In genomic region chr6:49406241-49406970, GRCh38 we compare ENCODE assay signal across 21 cellular contexts. TPM values are rescaled to one million over a fixed set of nuclear protein-coding genes. Genes with fewer than 3 reads are reported as not detected.
DNase-seq lines count a peak whose midpoint lies in the region; ATAC-seq, FAIRE-seq and TF ChIP-seq lines count a peak whose summit lies in the region.
"Had no signal": no experiment of that assay in that cellular context is flagged by ENCODE, and none has a peak within 500 bp of the region (broad histone marks: within the 10 kb centered on the region; RNA-seq: fewer than 3 reads in every experiment).

No MANE protein-coding gene starts in this region.

- no peak overlapping the region for H4K5ac ChIP-seq in H1 (ENCODE audit: insufficient read length, low read depth, low read length)

- no peaks in the 10 kb centered on the region for H3K4me1 Mint-ChIP-seq in CD4-positive, alpha-beta T cell (ENCODE audit: low read depth)
- H3K4me1 Mint-ChIP-seq: activated CD8-positive, alpha-beta memory T cell treated with anti-CD3 and anti-CD28 coated beads, Interleukin-2, amount 10 ng/mL, durations not matched to agents 7 days and 5 days had no signal

- H2BK12ac ChIP-seq in H1 (ENCODE audit: low read depth, low read length), result no peak overlapping the region

- no peaks in the 10 kb centered on the region for H3K4me1 ChIP-seq in H1 (replicated peaks in 1 of 4; ENCODE audit: control insufficient read depth in 3 of 4, insufficient read depth in 4 of 4, low read length in 3 of 4)
- H3K4me1 ChIP-seq in stomach, result peaks cover 0 to 5% (median 0%) of the 10 kb centered on the region in 4 donors
- H3K4me1 ChIP-seq: ascending aorta, SJSA1 had no signal

- H3K9me3 ChIP-seq in MG63 (no peaks in the 10 kb centered on the region), H1 (ENCODE audit: insufficient read depth in 2 of 2, low read depth in 1 of 2, low read length in 1 of 2) (no peaks in the 10 kb centered on the region), neural cell (ENCODE audit: low read length) (no peaks in the 10 kb centered on the region), stomach (no peaks in the 10 kb centered on the region)
- H3K9me3 ChIP-seq in CD4-positive, alpha-beta T cell (ENCODE audit: control insufficient read depth, low read length), result no peaks in the 10 kb centered on the region
- H3K9me3 ChIP-seq: ascending aorta, SJSA1 had no signal

- H4K20me1 ChIP-seq in H1 (replicated peaks in 1 of 2; ENCODE audit: control insufficient read depth in 1 of 2, insufficient read depth in 2 of 2, low read length in 2 of 2) (no peaks in the 10 kb centered on the region), neural cell (ENCODE audit: insufficient read depth) (no peaks in the 10 kb centered on the region)

- H3K18ac ChIP-seq in H1 (ENCODE audit: extremely low read depth, low read length), result no peak overlapping the region

- no peak overlapping the region for H2BK20ac ChIP-seq in H1 (ENCODE audit: low read length)

- no peak overlapping the region for H3K4me3 Mint-ChIP-seq in CD4-positive, alpha-beta T cell
- H3K4me3 Mint-ChIP-seq: activated CD8-positive, alpha-beta memory T cell treated with anti-CD3 and anti-CD28 coated beads, Interleukin-2, amount 10 ng/mL, durations not matched to agents 7 days and 5 days; activated T-helper 1 cell treated with anti-CD3 and anti-CD28 coated beads, Interleukin-12 subunit alpha, Interleukin-12 subunit beta, Interleukin-2, Interleukin-4 antibody, amounts not matched to agents 30 ng/mL and 10 ng/mL and 1 ng/mL, durations not matched to agents 14 hours and 24 hours and 36 hours; T-helper 1 cell treated with Interleukin-12 subunit alpha and Interleukin-12 subunit beta and Interleukin-4 antibody, amounts not matched to agents 30 μg/mL and 1 μg/mL, for 36 hours had no signal

- no peaks in the 10 kb centered on the region for H3K79me1 ChIP-seq in H1 (ENCODE audit: low read depth, low read length)

- FAIRE-seq in H54 (lab: Jason Lieb, UNC), result peak; percentile 57
- FAIRE-seq in H1 (lab: Jason Lieb, UNC), result no peak
- FAIRE-seq: RCC 7860 had no signal

- no peak for ATAC-seq in CD4-positive, alpha-beta T cell (ENCODE audit: poor library complexity)
- ATAC-seq in HG03442 (IDR thresholded peaks at IDR 0.05; ENCODE audit: unreplicated experiment), result no peak
- ATAC-seq: activated CD8-positive, alpha-beta memory T cell treated with anti-CD3 and anti-CD28 coated beads, Interleukin-2, amount 10 ng/mL, durations not matched to agents 7 days and 5 days; right cardiac atrium had no signal

- no peak overlapping the region for H3K9ac ChIP-seq in H1 (replicated peaks in 1 of 4; ENCODE audit: extremely low read depth in 1 of 4, low read depth in 3 of 4, low read length in 3 of 4)
- H3K9ac ChIP-seq in neural cell (ENCODE audit: low read length), result peak overlapping the region; percentile 11

- TF ChIP-seq CTCF in H1 (IDR thresholded peaks at IDR 0.05; ENCODE audit: control extremely low read depth in 1 of 3, insufficient read depth in 1 of 3, low read depth in 1 of 3, low read length in 3 of 3), result no peak
- TF ChIP-seq CTCF in neural cell (IDR thresholded peaks at IDR 0.05; ENCODE audit: poor library complexity, severe bottlenecking), result no peak
- TF ChIP-seq CTCF in CD4-positive, alpha-beta T cell (IDR thresholded peaks at IDR 0.05), result no peak
- no peak for TF ChIP-seq CTCF in stomach (IDR thresholded peaks at IDR 0.05)

- H2AFZ ChIP-seq in H1 (ENCODE audit: low read length) (peak overlapping the region; percentile 92), neural cell (ENCODE audit: low read depth, low read length) (no peak overlapping the region)

- H3K23ac ChIP-seq in H1 (ENCODE audit: insufficient read length), result no peak overlapping the region

- H3K27ac Mint-ChIP-seq in CD4-positive, alpha-beta T cell, result no peak overlapping the region
- H3K27ac Mint-ChIP-seq: activated CD8-positive, alpha-beta memory T cell treated with anti-CD3 and anti-CD28 coated beads, Interleukin-2, amount 10 ng/mL, durations not matched to agents 7 days and 5 days; activated T-helper 1 cell treated with anti-CD3 and anti-CD28 coated beads, Interleukin-12 subunit alpha, Interleukin-12 subunit beta, Interleukin-2, Interleukin-4 antibody, amounts not matched to agents 30 ng/mL and 10 ng/mL and 1 ng/mL, durations not matched to agents 14 hours and 24 hours and 36 hours; T-helper 1 cell treated with Interleukin-12 subunit alpha and Interleukin-12 subunit beta and Interleukin-4 antibody, amounts not matched to agents 30 μg/mL and 1 μg/mL, for 36 hours had no signal

- no peak overlapping the region for H3K27ac ChIP-seq in H1 (ENCODE audit: low read depth, low read length)
- peak overlapping the region; percentile 77 for H3K27ac ChIP-seq in neural cell (ENCODE audit: low read length)
- H3K27ac ChIP-seq in CD4-positive, alpha-beta T cell (ENCODE audit: low read depth, low read length), result no peak overlapping the region
- no peak overlapping the region for H3K27ac ChIP-seq in stomach
- H3K27ac ChIP-seq: ascending aorta, C4-2B, dorsolateral prefrontal cortex, SJSA1 had no signal

- WGBS in H1 (ENCODE audit: extremely low coverage in 1 of 2, insufficient coverage in 1 of 2, insufficient read length in 1 of 2, insufficient replicate concordance in 2 of 2, low coverage in 1 of 2, low lambda C conversion rate in 2 of 2, missing lambda C conversion rate in 1 of 2), 2 experiments, result 91% methylated on average over 5 of the region's 5 CpGs; no CpG with 5 or more reads in 1 of the 2 experiments
- WGBS in stomach, 5 donors, result 62 to 70% (median 64%) methylated on average over 5 of the region's 5 CpGs

- no peak overlapping the region for H3K4me3 ChIP-seq in MG63
- no peak overlapping the region for H3K4me3 ChIP-seq in H1 (ENCODE audit: extremely low read depth in 1 of 4, insufficient read depth in 2 of 4, low read depth in 3 of 4, low read length in 4 of 4)
- peak overlapping the region; percentile 8 for H3K4me3 ChIP-seq in neural cell (ENCODE audit: low read length)
- H3K4me3 ChIP-seq in stomach, result no peak overlapping the region
- H3K4me3 ChIP-seq: ascending aorta, dorsolateral prefrontal cortex, lung, SJSA1 had no signal

- no peak overlapping the region for H3K56ac ChIP-seq in H1 (replicated peaks; ENCODE audit: insufficient read length, low read depth, low read length)

- H3K23me2 ChIP-seq in H1 (ENCODE audit: low read depth, low read length), result no peaks in the 10 kb centered on the region

- no peak overlapping the region for H2BK15ac ChIP-seq in H1 (ENCODE audit: low read length)

- no peaks in the 10 kb centered on the region for H3K36me3 Mint-ChIP-seq in CD4-positive, alpha-beta T cell (ENCODE audit: low read depth)
- H3K36me3 Mint-ChIP-seq: activated CD8-positive, alpha-beta memory T cell treated with anti-CD3 and anti-CD28 coated beads, Interleukin-2, amount 10 ng/mL, durations not matched to agents 7 days and 5 days had no signal

- no peak overlapping the region for H4K8ac ChIP-seq in H1 (ENCODE audit: extremely low read depth, insufficient read depth, low read length)

- peaks cover 25% of the 10 kb centered on the region for H3K27me3 Mint-ChIP-seq in CD4-positive, alpha-beta T cell

- H3K14ac ChIP-seq in H1 (ENCODE audit: insufficient read length), result no peak overlapping the region

- H3K9me3 Mint-ChIP-seq in CD4-positive, alpha-beta T cell, result no peaks in the 10 kb centered on the region
- H3K9me3 Mint-ChIP-seq: activated T-helper 1 cell treated with anti-CD3 and anti-CD28 coated beads, Interleukin-12 subunit alpha, Interleukin-12 subunit beta, Interleukin-2, Interleukin-4 antibody, amounts not matched to agents 30 ng/mL and 10 ng/mL and 1 ng/mL, durations not matched to agents 14 hours and 24 hours and 36 hours; T-helper 1 cell treated with Interleukin-12 subunit alpha and Interleukin-12 subunit beta and Interleukin-4 antibody, amounts not matched to agents 30 μg/mL and 1 μg/mL, for 36 hours had no signal

- no peak overlapping the region for H2AK5ac ChIP-seq in H1 (ENCODE audit: low read depth, low read length)

- POLR2A ChIA-PET in H1 (lab: Charles Lee; ENCODE audit: partially characterized antibody), result no interaction called here
- POLR2A ChIA-PET in CD4-positive, alpha-beta T cell (lab: Charles Lee), result no interaction called here

- no peak for TF ChIP-seq RAD21 in H1 (IDR thresholded peaks at IDR 0.05 in 1 of 2, conservative IDR thresholded peaks at IDR 0.05 in 1 of 2; ENCODE audit: low read depth in 2 of 2, low read length in 2 of 2)
- no peak for TF ChIP-seq RAD21 in neural cell (conservative IDR thresholded peaks at IDR 0.05)

- H3K79me2 ChIP-seq in H1 (ENCODE audit: control insufficient read depth in 1 of 2, insufficient read depth in 2 of 2, low read length in 2 of 2), result no peaks in the 10 kb centered on the region
- no peaks in the 10 kb centered on the region for H3K79me2 ChIP-seq in neural cell (replicated peaks; ENCODE audit: insufficient read depth, low read length)

- no peak overlapping the region for H3K4ac ChIP-seq in H1 (replicated peaks; ENCODE audit: insufficient read length, low read depth, low read length)

- TF ChIP-seq EP300 in H1 (IDR thresholded peaks at IDR 0.05; ENCODE audit: borderline replicate concordance in 1 of 2, low read depth in 2 of 2, low read length in 2 of 2) (no peak), neural cell (conservative IDR thresholded peaks at IDR 0.05; ENCODE audit: poor library complexity, severe bottlenecking) (peak; percentile 76), stomach (IDR thresholded peaks at IDR 0.05) (no peak)

- TF ChIP-seq POLR2A in H54 (IDR thresholded peaks at IDR 0.05; ENCODE audit: low read depth, low read length) (no peak), H1 (IDR thresholded peaks at IDR 0.05; ENCODE audit: control extremely low read depth in 1 of 2, low read depth in 2 of 2, low read length in 2 of 2) (no peak), stomach (IDR thresholded peaks at IDR 0.05) (no peak)

- DNase-seq in H54 (ENCODE audit: insufficient read length, low spot score) (no peak), MG63 (peak; percentile 68), H1 (ENCODE audit: low read depth in 1 of 2, low spot score in 2 of 2) (no peak), stomach (no peak)
- DNase-seq in CD4-positive, alpha-beta T cell, result no peak
- DNase-seq: activated CD4-positive, alpha-beta T cell treated with anti-CD3 and anti-CD28 coated beads for 48 hours; activated CD8-positive, alpha-beta memory T cell treated with anti-CD3 and anti-CD28 coated beads, Interleukin-2, amount 10 ng/mL, durations not matched to agents 7 days and 5 days; activated naive CD4-positive, alpha-beta T cell treated with anti-CD3 and anti-CD28 coated beads, Interleukin-2, amount 50 U/mL, for 16 hours; dorsolateral prefrontal cortex; erythroblast; MM.1S; right cardiac atrium had no signal

- no peaks in the 10 kb centered on the region for H3K36me3 ChIP-seq in MG63
- H3K36me3 ChIP-seq in H1 (ENCODE audit: control insufficient read depth in 2 of 4, insufficient read depth in 4 of 4, low read length in 3 of 4), result no peaks in the 10 kb centered on the region
- no peaks in the 10 kb centered on the region for H3K36me3 ChIP-seq in neural cell (ENCODE audit: insufficient read depth, low read length)
- no peaks in the 10 kb centered on the region for H3K36me3 ChIP-seq in stomach
- H3K36me3 ChIP-seq: ascending aorta, SJSA1 had no signal

- no peaks in the 10 kb centered on the region for H3F3A ChIP-seq in neural cell (ENCODE audit: insufficient read depth, low read length, poor library complexity, severe bottlenecking)

- H2BK120ac ChIP-seq in H1 (replicated peaks; ENCODE audit: low read depth, low read length), result no peak overlapping the region

- H3K9me2 ChIP-seq in neural cell (ENCODE audit: insufficient read depth, low read length), result no peaks in the 10 kb centered on the region

- no peak overlapping the region for H2BK5ac ChIP-seq in H1 (ENCODE audit: low read depth, low read length)

- CTCF ChIA-PET in H1 (lab: Charles Lee; ENCODE audit: partially characterized antibody), result interaction anchor here (0.8 to 1.4 kb wide), 3 partner anchors 10 to 930 kb away, joined by 3 read pairs; no protein-coding TSS in a partner anchor
- CTCF ChIA-PET in CD4-positive, alpha-beta T cell (lab: Charles Lee), result no interaction called here

- H4K91ac ChIP-seq in H1 (replicated peaks; ENCODE audit: insufficient read length, low read length), result no peak overlapping the region

- intact Hi-C loops in CD4-positive, alpha-beta T cell (cut with DNase I, micrococcal nuclease), result no loop called here
- intact Hi-C loops in stomach (cut with DNase I; ENCODE audit: low total_unique reads), result no loop called here

- H3K4me2 ChIP-seq in H1 (ENCODE audit: insufficient read depth in 1 of 2, low read depth in 2 of 2, low read length in 2 of 2), result no peak overlapping the region
- no peak overlapping the region for H3K4me2 ChIP-seq in neural cell (ENCODE audit: low read length)

- H3K27me3 ChIP-seq in MG63 (no peaks in the 10 kb centered on the region), H1 (replicated peaks in 1 of 4; ENCODE audit: control insufficient read depth in 3 of 4, extremely low read depth in 1 of 4, insufficient read depth in 3 of 4, low read length in 3 of 4) (no peaks in the 10 kb centered on the region), neural cell (ENCODE audit: insufficient read depth, low read depth, low read length) (no peaks in the 10 kb centered on the region), stomach (no peaks in the 10 kb centered on the region)
- H3K27me3 ChIP-seq in CD4-positive, alpha-beta T cell (ENCODE audit: control insufficient read depth, insufficient read depth, low read length), result no peaks in the 10 kb centered on the region
- H3K27me3 ChIP-seq: ascending aorta, SJSA1 had no signal

RNA-seq across cellular contexts. Expression of gene MMUT, which starts 56.6 kb away (rescaled TPM):
- 13.0 and 20.7 TPM in 2 replicates for total RNA-seq in MG63 (2014; rRNA removed; shearing (Covaris generic); ENCODE audit: low replicate concordance)
- 11.9 and 13.0 TPM in 2 replicates for total RNA-seq in H1 (2021; fragmentation: NEBNext Ultra II Directional; extraction: Animal tissue kit (Norgen Biotek cat#: 25700))
- polyA plus RNA-seq in H1 (2011; rRNA removed), result 3.0 and 5.2 TPM in 2 replicates
- 6.6 TPM for polyA plus RNA-seq in H1 (2011; cell fraction: cytosol; rRNA removed)
- polyA plus RNA-seq in H1 (2011; cell fraction: nucleus; rRNA removed), result 6.3 TPM
- 8.3 to 12.6 TPM (median 9.0 TPM) in 4 replicates for polyA plus RNA-seq in H1 (2012, experiment 1 of 2)
- polyA plus RNA-seq in H1 (2012, experiment 2 of 2), result 0.73 TPM
- 11.4 TPM for polyA plus RNA-seq in H1 (2013, experiment 1 of 2)
- polyA plus RNA-seq in H1 (2013, experiment 2 of 2), result 11.0 TPM
- polyA minus RNA-seq in H1 (2011; rRNA and poly(A)+ RNA removed), result 8.5 and 11.1 TPM in 2 replicates
- polyA minus RNA-seq in H1 (2011; cell fraction: cytosol; rRNA and poly(A)+ RNA removed), result 4.4 TPM
- polyA minus RNA-seq in H1 (2011; cell fraction: nucleus; rRNA and poly(A)+ RNA removed), result 8.6 TPM
- 24.0 and 27.6 TPM in 2 replicates for polyA plus RNA-seq in neural cell
- polyA minus RNA-seq in neural cell, result 31.7 and 35.5 TPM in 2 replicates
- 1 to 10 TPM; 6.4 to 7.2 TPM for total RNA-seq in CD4-positive, alpha-beta T cell
- total RNA-seq in stomach, result 10 to 100 TPM; 15.8 to 29.2 (median 21.6) TPM
- polyA plus RNA-seq in stomach, result 10 to 100 TPM in 2 of 3 donors, 1 to 10 TPM in 1; 9.2 to 17.6 (median 12.4) TPM

RNA-seq across cellular contexts. Expression of gene CENPQ, which starts 56.8 kb away (rescaled TPM):
- 12.0 and 12.5 TPM in 2 replicates for total RNA-seq in MG63 (2014; rRNA removed; shearing (Covaris generic); ENCODE audit: low replicate concordance)
- total RNA-seq in H1 (2021; fragmentation: NEBNext Ultra II Directional; extraction: Animal tissue kit (Norgen Biotek cat#: 25700)), result 19.6 and 19.7 TPM in 2 replicates
- polyA plus RNA-seq in H1 (2011; rRNA removed), result 4.3 and 9.4 TPM in 2 replicates
- 11.6 TPM for polyA plus RNA-seq in H1 (2011; cell fraction: cytosol; rRNA removed)
- polyA plus RNA-seq in H1 (2011; cell fraction: nucleus; rRNA removed), result 1.7 TPM
- 6.2 to 13.5 TPM (median 7.3 TPM) in 4 replicates for polyA plus RNA-seq in H1 (2012, experiment 1 of 2)
- polyA plus RNA-seq in H1 (2012, experiment 2 of 2), result 3.6 TPM
- 19.1 TPM for polyA plus RNA-seq in H1 (2013, experiment 1 of 2)
- polyA plus RNA-seq in H1 (2013, experiment 2 of 2), result 19.5 TPM
- polyA minus RNA-seq in H1 (2011; rRNA and poly(A)+ RNA removed), result 3.8 and 6.4 TPM in 2 replicates
- polyA minus RNA-seq in H1 (2011; cell fraction: cytosol; rRNA and poly(A)+ RNA removed), result 2.3 TPM
- 13.0 TPM for polyA minus RNA-seq in H1 (2011; cell fraction: nucleus; rRNA and poly(A)+ RNA removed)
- polyA plus RNA-seq in neural cell, result 5.3 and 8.8 TPM in 2 replicates
- polyA minus RNA-seq in neural cell, result 6.8 and 7.1 TPM in 2 replicates
- total RNA-seq in CD4-positive, alpha-beta T cell, result under 1 TPM; 0.14 to 0.30 TPM
- total RNA-seq in stomach, result 10 to 100 TPM in 1 of 5 donors, 1 to 10 TPM in 2, under 1 TPM in 1, not detected in 1; 0.43 to 18.3 (median 5.7) TPM
- polyA plus RNA-seq in stomach, result 1 to 10 TPM; 3.6 to 6.3 (median 4.6) TPM
- total RNA-seq: ascending aorta had no signal
